14 cellular contexts compared by ENCODE assay signal in the genomic region with DNA sequence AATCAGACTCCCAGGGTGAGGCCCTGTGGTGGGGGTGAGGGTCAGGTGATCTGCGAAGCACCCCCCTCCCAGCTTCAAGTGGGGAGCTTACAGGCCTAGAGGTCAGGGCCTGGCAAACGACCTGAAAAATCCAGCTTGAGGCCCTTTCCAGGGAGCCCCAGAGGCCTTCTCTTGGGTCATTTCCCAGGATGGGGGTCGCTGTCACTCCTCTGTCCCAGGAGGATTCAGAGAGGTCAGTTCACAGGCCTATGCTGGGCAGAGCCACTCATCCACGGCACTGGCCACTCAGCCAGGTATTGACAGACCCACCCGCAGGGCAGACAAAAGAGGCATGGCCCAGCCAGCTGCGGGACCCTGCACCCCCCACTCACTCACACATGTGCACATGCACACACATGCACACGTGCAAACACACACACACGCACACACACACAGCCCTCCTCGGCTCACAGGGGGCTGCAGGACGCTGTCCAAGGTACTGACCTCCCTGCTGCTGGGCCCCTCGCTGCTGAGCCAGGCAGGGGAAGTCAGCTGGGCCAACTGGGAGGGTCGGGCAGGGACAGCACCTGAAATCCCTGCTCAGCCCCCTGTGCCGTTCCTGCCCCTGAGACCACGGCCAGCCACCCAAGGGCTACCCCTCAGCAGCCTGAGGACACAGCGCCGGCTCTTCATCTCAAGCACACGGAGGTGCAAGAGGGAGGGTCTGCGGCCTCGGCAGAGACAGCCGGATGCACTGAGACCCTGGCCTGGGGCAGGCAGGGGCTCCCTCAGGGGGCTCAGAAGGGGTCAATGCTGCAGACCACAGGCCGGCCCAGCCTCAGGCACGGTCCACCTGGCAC.
DNase-seq lines count a peak whose midpoint lies in the region; ATAC-seq, FAIRE-seq and TF ChIP-seq lines count a peak whose summit lies in the region.
"Had no signal": no experiment of that assay in that cellular context is flagged by ENCODE, and none has a peak within 500 bp of the region (broad histone marks: within the 10 kb centered on the region; RNA-seq: fewer than 3 reads in every experiment).

No MANE protein-coding gene starts in this region.

- H3K79me2 ChIP-seq in K562 (ENCODE audit: control insufficient read depth, insufficient read depth, low read length) (no peaks in the 10 kb centered on the region), HepG2 (ENCODE audit: insufficient read depth, low read length) (no peaks in the 10 kb centered on the region)

- H3K9me3 Mint-ChIP-seq in activated T-cell treated with anti-CD3 and anti-CD28 coated beads, Interleukin-2, amount 50 U/mL, for 72 hours = no peaks in the 10 kb centered on the region
- no peaks in the 10 kb centered on the region for H3K9me3 Mint-ChIP-seq in type B pancreatic cell

- H3K4me1 ChIP-seq in K562 (replicated peaks in 1 of 2; ENCODE audit: control insufficient read depth in 2 of 2, insufficient read depth in 2 of 2, low read length in 2 of 2) = no peaks in the 10 kb centered on the region; a peak in 2 of 5 replicates
- peaks cover 31% of the 10 kb centered on the region for H3K4me1 ChIP-seq in HepG2 (ENCODE audit: insufficient read depth, low read length)
- H3K4me1 ChIP-seq: right lobe of liver, thyroid gland had no signal

- FAIRE-seq in K562 (lab: Jason Lieb, UNC) (no peak), HepG2 (lab: Jason Lieb, UNC) (no peak)

- peaks cover 11% of the 10 kb centered on the region for H3K27me3 Mint-ChIP-seq in activated T-cell treated with anti-CD3 and anti-CD28 coated beads, Interleukin-2, amount 50 U/mL, for 72 hours (ENCODE audit: low read depth)
- peaks cover 10% of the 10 kb centered on the region for H3K27me3 Mint-ChIP-seq in type B pancreatic cell

- H3K36me3 ChIP-seq in K562 (ENCODE audit: control insufficient read depth, insufficient read depth, low read length) = no peaks in the 10 kb centered on the region
- H3K36me3 ChIP-seq in HepG2 (replicated peaks in 1 of 2; ENCODE audit: control insufficient read depth in 1 of 2, insufficient read depth in 2 of 2, low read length in 2 of 2) = no peaks in the 10 kb centered on the region
- H3K36me3 ChIP-seq: right lobe of liver, thyroid gland had no signal

- no peaks in the 10 kb centered on the region for H3K9me1 ChIP-seq in K562 (ENCODE audit: control insufficient read depth, insufficient read depth, low read length)

- no peaks in the 10 kb centered on the region for H3K9me3 ChIP-seq in K562 (replicated peaks; ENCODE audit: control insufficient read depth, insufficient read depth, low read depth, low read length)
- H3K9me3 ChIP-seq in HepG2 (ENCODE audit: low read length) = no peaks in the 10 kb centered on the region
- H3K9me3 ChIP-seq: right lobe of liver, thyroid gland had no signal

- no peak overlapping the region for H3K9ac ChIP-seq in K562 (ENCODE audit: insufficient read depth in 1 of 2, low read depth in 2 of 2, low read length in 2 of 2)
- no peak overlapping the region for H3K9ac ChIP-seq in HepG2 (ENCODE audit: insufficient read depth, low read depth, low read length)

- BruUV-seq in K562 (replicated peaks; lab: Mats Ljungman, UMichigan) = no TSS peak
- no TSS peak for BruUV-seq in HepG2 (replicated peaks; lab: Mats Ljungman, UMichigan)

- H3K4me1 Mint-ChIP-seq in activated T-cell treated with anti-CD3 and anti-CD28 coated beads, Interleukin-2, amount 50 U/mL, for 72 hours (ENCODE audit: low read depth) = no peaks in the 10 kb centered on the region
- peaks cover 2% of the 10 kb centered on the region for H3K4me1 Mint-ChIP-seq in type B pancreatic cell (ENCODE audit: unreplicated experiment)
- H3K4me1 Mint-ChIP-seq: activated CD4-positive, alpha-beta T cell treated with anti-CD3 and anti-CD28 coated beads for 36 hours had no signal

- POLR2A ChIA-PET in K562 (lab: Yijun Ruan, JAX) = interaction anchor here (0.6 kb wide), 1 partner anchor 503 kb away, joined by 4 read pairs; no protein-coding TSS in a partner anchor
- POLR2A ChIA-PET in HepG2 (lab: Yijun Ruan, JAX) = no interaction called here

- in situ Hi-C loops in K562 (cut with MboI) = no loop called here
- in situ Hi-C loops in HepG2 (cut with HindIII; ENCODE audit: extremely low pct_ligation_motif_present, low pct_unique_long_range_greater_than_20kb) = no loop called here

- no peak overlapping the region for H3K4me3 Mint-ChIP-seq in activated T-cell treated with anti-CD3 and anti-CD28 coated beads, Interleukin-2, amount 50 U/mL, for 72 hours
- no peak overlapping the region for H3K4me3 Mint-ChIP-seq in type B pancreatic cell
- H3K4me3 Mint-ChIP-seq: activated CD4-positive, alpha-beta T cell treated with anti-CD3 and anti-CD28 coated beads for 36 hours; activated naive CD8-positive, alpha-beta T cell had no signal

- TF ChIP-seq EP300 in K562 (IDR thresholded peaks at IDR 0.05; ENCODE audit: low read length) (no peak), HepG2 (IDR thresholded peaks at IDR 0.05; ENCODE audit: low read depth in 2 of 2, low read length in 2 of 2) (no peak), HepG2 (CRISPR knock-in tag; IDR thresholded peaks at IDR 0.05; ENCODE audit: borderline replicate concordance) (no peak)

- H2AFZ ChIP-seq in K562 (ENCODE audit: low read depth, low read length) = no peak overlapping the region
- H2AFZ ChIP-seq in HepG2 (ENCODE audit: low read length) = no peak overlapping the region

- peaks cover 0 to 16% of the 10 kb centered on the region in 2 experiments; a peak in 3 of 5 replicates for H3K27me3 ChIP-seq in K562 (ENCODE audit: control insufficient read depth in 2 of 2, insufficient read depth in 2 of 2, low read length in 2 of 2)
- no peaks in the 10 kb centered on the region for H3K27me3 ChIP-seq in HepG2 (ENCODE audit: control insufficient read depth in 1 of 2, insufficient read depth in 2 of 2, low read length in 2 of 2)
- H3K27me3 ChIP-seq: right lobe of liver, thyroid gland had no signal

- intact Hi-C loops in K562 (cut with micrococcal nuclease) = no loop called here
- intact Hi-C loops in HepG2 (cut with micrococcal nuclease; ENCODE audit: unreplicated experiment) = no loop called here

- peak; percentile 10 for DNase-seq in activated T-cell treated with anti-CD3 and anti-CD28 coated beads, Interleukin-2, amount 50 U/mL, for 1 hour
- no peak for DNase-seq in activated T-cell treated with anti-CD3 and anti-CD28 coated beads, Interleukin-2, amount 50 U/mL, for 72 hours
- peak in 3 of 4 experiments; percentile 32 to 63 (median 58) for DNase-seq in K562 (ENCODE audit: extremely low read depth in 1 of 4, low spot score in 3 of 4)
- no peak for DNase-seq in HepG2 (ENCODE audit: low spot score)
- peak; percentile 82 for DNase-seq in type B pancreatic cell (ENCODE audit: extremely low spot score, unreplicated experiment)
- no peak for DNase-seq in NOMO-1 treated with DMSO at 0.1 percent for 48 hours (lab: John Stamatoyannopoulos, UW; ENCODE audit: unreplicated experiment)
- DNase-seq in NCI-H82 treated with DMSO at 0.1 percent for 48 hours (lab: John Stamatoyannopoulos, UW; ENCODE audit: unreplicated experiment) = no peak
- DNase-seq in C1 segment of cervical spinal cord (lab: John Stamatoyannopoulos, UW) = no peak
- DNase-seq: activated CD4-positive, alpha-beta T cell treated with anti-CD3 and anti-CD28 coated beads for 36 hours; effector CD8-positive, alpha-beta T cell; NCI-H748 treated with DMSO at 0.1 percent for 48 hours; thyroid gland had no signal

- CTCF ChIA-PET in K562 (lab: Yijun Ruan, JAX; ENCODE audit: low intra/inter-chr PET ratio) = no interaction called here
- CTCF ChIA-PET in HepG2 (lab: Yijun Ruan, JAX; ENCODE audit: low intra/inter-chr PET ratio, low total read pairs) = no interaction called here

- H4K20me1 ChIP-seq in K562 (replicated peaks; ENCODE audit: control insufficient read depth, insufficient read depth, low read length) (no peaks in the 10 kb centered on the region; the same call in 1 of the 2 replicates), HepG2 (ENCODE audit: insufficient read depth, low read length) (peaks cover 14% of the 10 kb centered on the region; the same call in 1 of the 2 replicates)

- peaks cover 0 to 2% of the 10 kb centered on the region in 2 donors for H3K36me3 Mint-ChIP-seq in activated T-cell treated with anti-CD3 and anti-CD28 coated beads, Interleukin-2, amount 50 U/mL, for 72 hours (ENCODE audit: insufficient read depth in 2 of 2)
- no peaks in the 10 kb centered on the region for H3K36me3 Mint-ChIP-seq in type B pancreatic cell
- H3K36me3 Mint-ChIP-seq: activated naive CD8-positive, alpha-beta T cell had no signal

- TF ChIP-seq RAD21 in K562 (CRISPR knock-in tag; conservative IDR thresholded peaks at IDR 0.05 in 1 of 2, IDR thresholded peaks at IDR 0.05 in 1 of 2) (no peak), HepG2 (CRISPR knock-in tag; IDR thresholded peaks at IDR 0.05) (no peak)

- H3K27ac ChIP-seq in K562 (ENCODE audit: extremely low read depth, low read depth, low read length) (no peak overlapping the region), HepG2 (ENCODE audit: extremely low read length, insufficient read depth, low read length) (no peak overlapping the region)
- H3K27ac ChIP-seq: right lobe of liver, thyroid gland had no signal

- ATAC-seq in activated T-cell treated with anti-CD3 and anti-CD28 coated beads, Interleukin-2, amount 50 U/mL, for 72 hours (replicated peaks in 1 of 2) = no peak
- peak; percentile 81 for ATAC-seq in K562
- ATAC-seq in HepG2 = peak; percentile 62
- ATAC-seq: activated CD4-positive, alpha-beta T cell treated with anti-CD3 and anti-CD28 coated beads for 36 hours; right lobe of liver had no signal

- H3K4me2 ChIP-seq in K562 (ENCODE audit: insufficient read depth, low read length) = no peak overlapping the region
- no peak overlapping the region for H3K4me2 ChIP-seq in HepG2 (ENCODE audit: low read depth, low read length)

- H3K27ac Mint-ChIP-seq in activated T-cell treated with anti-CD3 and anti-CD28 coated beads, Interleukin-2, amount 50 U/mL, for 72 hours = no peak overlapping the region
- H3K27ac Mint-ChIP-seq in type B pancreatic cell = no peak overlapping the region
- H3K27ac Mint-ChIP-seq: activated CD4-positive, alpha-beta T cell treated with anti-CD3 and anti-CD28 coated beads for 36 hours; activated naive CD8-positive, alpha-beta T cell had no signal

- WGBS in K562 (ENCODE audit: insufficient coverage, low coverage, missing lambda C conversion rate) = 21% methylated on average over 20 of the region's 22 CpGs
- WGBS in HepG2 (ENCODE audit: low lambda C conversion rate) = 37% methylated on average over 17 of the region's 22 CpGs

- TF ChIP-seq CTCF in K562 (IDR thresholded peaks at IDR 0.05 in 2 of 3, conservative IDR thresholded peaks at IDR 0.05 in 1 of 3; ENCODE audit: insufficient read depth in 2 of 3, low read depth in 1 of 3, low read length in 3 of 3) (no peak), HepG2 (CRISPR knock-in tag; IDR thresholded peaks at IDR 0.05) (no peak), type B pancreatic cell (conservative IDR thresholded peaks at IDR 0.05) (no peak)

- TF ChIP-seq POLR2A in K562 (conservative IDR thresholded peaks at IDR 0.05) = no peak
- no peak for TF ChIP-seq POLR2A in HepG2 (IDR thresholded peaks at IDR 0.05; ENCODE audit: insufficient read depth in 1 of 2, low read depth in 2 of 2, low read length in 2 of 2)

- H3K4me3 ChIP-seq in K562 (no peak overlapping the region), HepG2 (replicated peaks in 1 of 3; ENCODE audit: insufficient read depth in 1 of 3, low read depth in 2 of 3, low read length in 3 of 3) (no peak overlapping the region)
- H3K4me3 ChIP-seq: right lobe of liver, thyroid gland had no signal

TF ChIP-seq in HepG2, 621 proteins besides CTCF, POLR2A, EP300 and RAD21 (continues in another document):
- no peak for TF ChIP-seq ZNF224 (CRISPR knock-in tag; IDR thresholded peaks at IDR 0.05)

Comparison
In these comparisons a context has a peak if more than half of its experiments do, and no peak if none do; other contexts are left out.
1. DNase-seq: peak in activated T-cell treated with anti-CD3 and anti-CD28 coated beads, Interleukin-2, amount 50 U/mL, for 1 hour (single experiment), K562 (3 of 4) and type B pancreatic cell (single experiment); none in activated T-cell treated with anti-CD3 and anti-CD28 coated beads, Interleukin-2, amount 50 U/mL, for 72 hours (0 of 2), HepG2 (single experiment), NOMO-1 treated with DMSO at 0.1 percent for 48 hours (single experiment), NCI-H82 treated with DMSO at 0.1 percent for 48 hours (single experiment) and C1 segment of cervical spinal cord (0 of 14).
2. ATAC-seq: peak in K562 (single experiment) and HepG2 (single experiment); none in activated T-cell treated with anti-CD3 and anti-CD28 coated beads, Interleukin-2, amount 50 U/mL, for 72 hours (0 of 2).